In the genomic region with DNA sequence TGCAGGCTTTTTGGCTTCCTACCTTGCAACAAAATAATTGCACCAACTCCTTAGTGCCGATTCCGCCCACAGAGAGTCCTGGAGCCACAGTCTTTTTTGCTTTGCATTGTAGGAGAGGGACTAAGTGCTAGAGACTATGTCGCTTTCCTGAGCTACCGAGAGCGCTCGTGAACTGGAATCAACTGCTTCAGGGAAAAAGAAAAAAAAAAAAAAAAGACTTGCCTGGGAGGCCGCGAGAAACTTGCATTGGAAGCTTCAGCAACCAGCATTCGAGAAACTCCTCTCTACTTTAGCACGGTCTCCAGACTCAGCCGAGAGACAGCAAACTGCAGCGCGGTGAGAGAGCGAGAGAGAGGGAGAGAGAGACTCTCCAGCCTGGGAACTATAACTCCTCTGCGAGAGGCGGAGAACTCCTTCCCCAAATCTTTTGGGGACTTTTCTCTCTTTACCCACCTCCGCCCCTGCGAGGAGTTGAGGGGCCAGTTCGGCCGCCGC, we compare ENCODE assay signal across 8 cellular contexts. TPM values are rescaled to one million over a fixed set of nuclear protein-coding genes. Genes with fewer than 3 reads are reported as not detected.
A peak's percentile ranks its signal among the peaks of the same experiment; 100 is the strongest.
DNase-seq lines count a peak whose midpoint lies in the region; ATAC-seq, FAIRE-seq and TF ChIP-seq lines count a peak whose summit lies in the region.

No MANE protein-coding gene starts in this region.

- 0 out of 2 replicates have a peak overlapping the region, but pooled peaks have one; percentile 14 for H2AK5ac ChIP-seq in IMR-90 (ENCODE audit: low read depth, low read length)

- peak; percentile 17 for ATAC-seq in GM21390 (IDR thresholded peaks at IDR 0.05; ENCODE audit: unreplicated experiment)
- peak; percentile 7 for ATAC-seq in IMR-90 (ENCODE audit: low read depth)
- ATAC-seq in activated T-cell treated with anti-CD3 and anti-CD28 coated beads, Interleukin-2, amount 50 U/mL, for 72 hours (replicated peaks in 1 of 2) = peak; percentile 19 to 32
- ATAC-seq in Right ventricle myocardium superior (ENCODE audit: poor library complexity) = peak; percentile 40

- peak overlapping the region; percentile 94 for H2AFZ ChIP-seq in IMR-90 (replicated peaks; ENCODE audit: low read length, poor library complexity)

- peak overlapping the region; percentile 96 for H3K9ac ChIP-seq in IMR-90 (ENCODE audit: low read depth, low read length)

- no peak for TF ChIP-seq CTCF in IMR-90 (conservative IDR thresholded peaks at IDR 0.05; ENCODE audit: low read depth, low read length)
- no peak for TF ChIP-seq CTCF in D721Med (IDR thresholded peaks at IDR 0.05; ENCODE audit: insufficient read depth, missing control alignments)

- CTCF ChIA-PET in IMR-90 (lab: Yijun Ruan, JAX) = interaction anchor here (0.6 to 1.3 kb wide), 4 partner anchors 552 to 1852 kb away, joined by 3 to 4 read pairs (median 4); no protein-coding TSS in a partner anchor

- H2AK9ac ChIP-seq in IMR-90 (replicated peaks; ENCODE audit: low read depth, low read length, poor library complexity) = peak overlapping the region; percentile 38

- H3K14ac ChIP-seq in IMR-90 (replicated peaks; ENCODE audit: low read depth, low read length) = peak overlapping the region; percentile 41

- intact Hi-C loops in IMR-90 (cut with micrococcal nuclease) = loop anchor here (2.0 to 10.0 kb wide), 6 partner anchors 393 to 1233 kb away; no protein-coding TSS in a partner anchor
- intact Hi-C loops in Right ventricle myocardium superior (cut with DNase I) = loop anchor here (10.0 kb wide), 3 partner anchors 341 to 1851 kb away; no protein-coding TSS in a partner anchor

- H4K91ac ChIP-seq in IMR-90 (ENCODE audit: insufficient read depth, low read depth, low read length) = peak overlapping the region; percentile 81

- no peak overlapping the region for H4K5ac ChIP-seq in IMR-90 (ENCODE audit: low read depth, low read length)

- no peak overlapping the region for H3K4me3 Mint-ChIP-seq in activated T-cell treated with anti-CD3 and anti-CD28 coated beads, Interleukin-2, amount 50 U/mL, for 72 hours

- no peaks in the 10 kb centered on the region for H3K27me3 ChIP-seq in IMR-90 (ENCODE audit: control insufficient read depth, insufficient read depth, low read length)

- no peak for TF ChIP-seq RAD21 in IMR-90 (IDR thresholded peaks at IDR 0.05; ENCODE audit: low read length)

- no peak for FAIRE-seq in D721Med (lab: Jason Lieb, UNC)

- no peak for TF ChIP-seq POLR2A in IMR-90 (IDR thresholded peaks at IDR 0.05; ENCODE audit: low read depth, low read length)

- no CpG with 5 or more reads among the region's 21 CpGs for WGBS in IMR-90 (ENCODE audit: extremely low coverage in 2 of 2, insufficient read length in 1 of 2), 2 experiments

- in situ Hi-C loops in IMR-90 (cut with MboI; ENCODE audit: low sequenced_read_pairs) = loop anchor here (10.0 kb wide), 1 partner anchor 551 kb away; no protein-coding TSS in a partner anchor

- peak overlapping the region; percentile 60 for H2BK120ac ChIP-seq in IMR-90 (ENCODE audit: low read depth, low read length)

- peak overlapping the region; percentile 87 for H3K56ac ChIP-seq in IMR-90 (ENCODE audit: extremely low read depth, insufficient read depth, low read length)

- H3K9me1 ChIP-seq in IMR-90 (ENCODE audit: insufficient read depth, low read length) = peaks cover 3% of the 10 kb centered on the region; the same call in 1 of the 2 replicates

- POLR2A ChIA-PET in IMR-90 (lab: Charles Lee; ENCODE audit: unreplicated experiment) = interaction anchor here (0.6 to 4.2 kb wide), 10 partner anchors 20 to 1915 kb away, joined by 3 to 36 read pairs (median 5); no protein-coding TSS in a partner anchor

- peaks cover 49% of the 10 kb centered on the region for H3K27me3 Mint-ChIP-seq in activated T-cell treated with anti-CD3 and anti-CD28 coated beads, Interleukin-2, amount 50 U/mL, for 72 hours (ENCODE audit: low read depth)

- BruUV-seq in IMR-90 (replicated peaks; lab: Mats Ljungman, UMichigan) = TSS peak; percentile 67

- no peaks in the 10 kb centered on the region for H3K9me3 Mint-ChIP-seq in activated T-cell treated with anti-CD3 and anti-CD28 coated beads, Interleukin-2, amount 50 U/mL, for 72 hours

- H3K27ac Mint-ChIP-seq in activated T-cell treated with anti-CD3 and anti-CD28 coated beads, Interleukin-2, amount 50 U/mL, for 72 hours = no peak overlapping the region

- no peaks in the 10 kb centered on the region for H3K9me3 ChIP-seq in IMR-90 (ENCODE audit: control insufficient read depth, insufficient read depth, low read length)

- peak overlapping the region; percentile 98 for H3K4ac ChIP-seq in IMR-90 (ENCODE audit: low read depth, low read length)

- H3K27ac ChIP-seq in IMR-90 (ENCODE audit: insufficient read depth, low read length) = peak overlapping the region; percentile 90

- H2BK5ac ChIP-seq in IMR-90 (ENCODE audit: low read depth, low read length, poor library complexity, severe bottlenecking) = peak overlapping the region; percentile 79

- H2BK15ac ChIP-seq in IMR-90 (ENCODE audit: low read depth, low read length) = no peak overlapping the region

- H3K4me1 ChIP-seq in IMR-90 (ENCODE audit: control insufficient read depth, insufficient read depth, low read length) = peaks cover 2% of the 10 kb centered on the region; the same call in 1 of the 2 replicates

- dilution Hi-C loops in IMR-90 (cut with HindIII; ENCODE audit: low sequenced_read_pairs, unreplicated experiment) = no loop called here

- peak overlapping the region in 1 of 2 experiments; percentile 28; a peak in 2 of 4 replicates for H4K8ac ChIP-seq in IMR-90 (ENCODE audit: low read depth in 2 of 2, low read length in 2 of 2)

- H2BK20ac ChIP-seq in IMR-90 (ENCODE audit: low read depth, low read length) = no peak overlapping the region

- peaks cover 6 to 17% of the 10 kb centered on the region in 2 experiments; a peak in 3 of 4 replicates for H3K79me1 ChIP-seq in IMR-90 (ENCODE audit: low read depth in 1 of 2, low read length in 2 of 2)

- peaks cover 5% of the 10 kb centered on the region in 2 donors for H3K36me3 Mint-ChIP-seq in activated T-cell treated with anti-CD3 and anti-CD28 coated beads, Interleukin-2, amount 50 U/mL, for 72 hours (ENCODE audit: insufficient read depth in 2 of 2)

- DNase-seq in EH (ENCODE audit: low read depth) = peak; percentile 72
- peak; percentile 72 for DNase-seq in IMR-90
- DNase-seq in activated T-cell treated with anti-CD3 and anti-CD28 coated beads, Interleukin-2, amount 50 U/mL, for 72 hours = peak in 1 of 2 donors; percentile 20
- DNase-seq in Right ventricle myocardium superior = no peak
- peak; percentile 58 for DNase-seq in putamen (ENCODE audit: low spot score)
- no peak for DNase-seq in stimulated activated naive CD4-positive, alpha-beta T cell treated with Interleukin-2 at 50 U/mL for 16 hours (lab: John Stamatoyannopoulos, UW)
- DNase-seq in D721Med (ENCODE audit: insufficient read length, low spot score) = no peak

- peak overlapping the region; percentile 38 for H3K18ac ChIP-seq in IMR-90 (ENCODE audit: low read depth, low read length)

- H3K4me3 ChIP-seq in IMR-90 (ENCODE audit: insufficient read depth, low read depth, low read length) = peak overlapping the region; percentile 84

- H3K23ac ChIP-seq in IMR-90 (ENCODE audit: low read depth, low read length) = peak overlapping the region; percentile 68

- H3K4me2 ChIP-seq in IMR-90 (ENCODE audit: low read depth, low read length) = peak overlapping the region; percentile 58

- peaks cover 23% of the 10 kb centered on the region for H3K36me3 ChIP-seq in IMR-90 (ENCODE audit: control insufficient read depth, insufficient read depth, low read length)

- H3K4me1 Mint-ChIP-seq in activated T-cell treated with anti-CD3 and anti-CD28 coated beads, Interleukin-2, amount 50 U/mL, for 72 hours (ENCODE audit: low read depth) = peaks cover 32% of the 10 kb centered on the region

- H4K20me1 ChIP-seq in IMR-90 (ENCODE audit: insufficient read depth, low read length) = peaks cover 30% of the 10 kb centered on the region

TF ChIP-seq in IMR-90, 13 proteins besides CTCF, POLR2A, EP300 and RAD21:
- TF ChIP-seq MAFK (IDR thresholded peaks at IDR 0.05; ENCODE audit: low read depth, low read length) (no peak), RFX5 (IDR thresholded peaks at IDR 0.05; ENCODE audit: low read depth, low read length) (no peak), FOS (IDR thresholded peaks at IDR 0.05; ENCODE audit: low read depth, low read length) (no peak), SMC3 (IDR thresholded peaks at IDR 0.05; ENCODE audit: low read depth, low read length) (no peak), MXI1 (IDR thresholded peaks at IDR 0.05; ENCODE audit: borderline replicate concordance, low read depth, low read length) (no peak), MAZ (IDR thresholded peaks at IDR 0.05; ENCODE audit: borderline replicate concordance, low read depth, low read length) (no peak), BHLHE40 (IDR thresholded peaks at IDR 0.05; ENCODE audit: low read depth, low read length) (no peak), RCOR1 (IDR thresholded peaks at IDR 0.05; ENCODE audit: insufficient replicate concordance, low read length) (no peak), CHD1 (IDR thresholded peaks at IDR 0.05; ENCODE audit: low read depth, low read length) (no peak)
- TF ChIP-seq, protein P1, sequence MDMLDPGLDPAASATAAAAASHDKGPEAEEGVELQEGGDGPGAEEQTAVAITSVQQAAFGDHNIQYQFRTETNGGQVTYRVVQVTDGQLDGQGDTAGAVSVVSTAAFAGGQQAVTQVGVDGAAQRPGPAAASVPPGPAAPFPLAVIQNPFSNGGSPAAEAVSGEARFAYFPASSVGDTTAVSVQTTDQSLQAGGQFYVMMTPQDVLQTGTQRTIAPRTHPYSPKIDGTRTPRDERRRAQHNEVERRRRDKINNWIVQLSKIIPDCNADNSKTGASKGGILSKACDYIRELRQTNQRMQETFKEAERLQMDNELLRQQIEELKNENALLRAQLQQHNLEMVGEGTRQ (IDR thresholded peaks at IDR 0.05; ENCODE audit: low read depth, low read length) = no peak
- TF ChIP-seq, protein P2, sequence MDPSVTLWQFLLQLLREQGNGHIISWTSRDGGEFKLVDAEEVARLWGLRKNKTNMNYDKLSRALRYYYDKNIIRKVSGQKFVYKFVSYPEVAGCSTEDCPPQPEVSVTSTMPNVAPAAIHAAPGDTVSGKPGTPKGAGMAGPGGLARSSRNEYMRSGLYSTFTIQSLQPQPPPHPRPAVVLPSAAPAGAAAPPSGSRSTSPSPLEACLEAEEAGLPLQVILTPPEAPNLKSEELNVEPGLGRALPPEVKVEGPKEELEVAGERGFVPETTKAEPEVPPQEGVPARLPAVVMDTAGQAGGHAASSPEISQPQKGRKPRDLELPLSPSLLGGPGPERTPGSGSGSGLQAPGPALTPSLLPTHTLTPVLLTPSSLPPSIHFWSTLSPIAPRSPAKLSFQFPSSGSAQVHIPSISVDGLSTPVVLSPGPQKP (IDR thresholded peaks at IDR 0.05; ENCODE audit: borderline replicate concordance, low read depth, low read length) = no peak

RNA-seq across cellular contexts. Expression of a gene that starts 0.4 kb away (rescaled TPM):
- 4.7 and 6.4 TPM in 2 replicates for total RNA-seq in IMR-90 (2012; rRNA removed)
- 4.8 and 5.4 TPM in 2 replicates for polyA plus RNA-seq in IMR-90 (2012; rRNA removed)
- polyA plus RNA-seq in IMR-90 (2012; cell fraction: cytosol; rRNA removed) = 3.1 and 5.4 TPM in 2 replicates
- polyA plus RNA-seq in IMR-90 (2012; cell fraction: nucleus; rRNA removed; ENCODE audit: low replicate concordance) = 4.5 and 8.7 TPM in 2 replicates
- total RNA-seq in activated T-cell treated with anti-CD3 and anti-CD28 coated beads, Interleukin-2, amount 50 U/mL, for 72 hours = 1 to 10 TPM; 1.9 to 3.5 TPM
- total RNA-seq in Right ventricle myocardium superior = 6.2 TPM

Comparison
In these comparisons a context has a peak if more than half of its experiments do, and no peak if none do; other contexts are left out.
1. DNase-seq: peak in EH (single experiment), IMR-90 (single experiment) and putamen (single experiment); none in Right ventricle myocardium superior (single experiment), stimulated activated naive CD4-positive, alpha-beta T cell treated with Interleukin-2 at 50 U/mL for 16 hours (single experiment) and D721Med (single experiment).
2. Peak in every context shown above with its lines, with median percentiles within 50 percentile points of each other: ATAC-seq.